In the genomic region with DNA sequence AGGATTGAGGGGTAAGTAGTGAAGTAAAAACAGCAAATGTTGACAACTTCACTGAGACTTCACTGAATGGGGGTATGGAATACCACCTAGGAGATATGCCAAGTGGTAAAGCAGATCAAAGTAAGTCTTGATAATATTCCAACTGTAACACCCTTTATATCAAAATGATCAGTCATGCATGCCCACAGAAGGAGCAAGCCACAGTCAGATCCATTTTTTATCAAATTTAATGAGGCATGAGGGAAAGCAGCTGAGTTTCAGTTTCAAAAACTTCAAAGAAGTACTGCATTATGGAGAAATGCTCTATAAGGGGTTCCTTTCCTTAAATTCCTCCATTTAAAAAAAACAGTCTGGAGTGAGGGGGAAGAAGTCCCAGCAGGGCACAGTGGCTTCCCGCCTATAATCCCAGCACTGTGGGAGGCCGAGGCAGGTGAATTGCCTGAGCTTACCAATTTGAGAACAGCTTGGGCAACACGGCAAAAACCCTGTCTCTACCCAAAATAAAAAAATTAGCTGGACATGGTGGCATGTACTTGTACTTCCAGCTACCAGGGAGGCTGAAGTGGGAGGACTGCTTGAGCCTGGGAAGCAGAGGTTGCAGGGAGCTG, we compare ENCODE assay signal across 14 cellular contexts. TPM values are rescaled to one million over a fixed set of nuclear protein-coding genes. Genes with fewer than 3 reads are reported as not detected.
DNase-seq lines count a peak whose midpoint lies in the region; FAIRE-seq and TF ChIP-seq lines count a peak whose summit lies in the region.
"Had no signal": no experiment of that assay in that cellular context is flagged by ENCODE, and none has a peak within 500 bp of the region (broad histone marks: within the 10 kb centered on the region; RNA-seq: fewer than 3 reads in every experiment).

No MANE protein-coding gene starts in this region.

- peak overlapping the region in 8 of 11 experiments; percentile 22 to 65 (median 40); a peak in 14 of 22 replicates for H3K4me2 ChIP-seq in BLaER1 treated with 17β-estradiol and CSF1 and Interleukin-3, amounts not matched to agents 10 nM and 100 nM
- no peak overlapping the region for H3K4me2 ChIP-seq in H9 (ENCODE audit: insufficient read depth, insufficient read length, low read length)

- peak overlapping the region in 2 of 3 experiments; percentile 37 to 83; a peak in 3 of 7 replicates for H3K27ac Mint-ChIP-seq in H9
- peak overlapping the region; percentile 10 for H3K27ac Mint-ChIP-seq in endothelial cell (ENCODE audit: unreplicated experiment)
- peak overlapping the region; percentile 1 for H3K27ac Mint-ChIP-seq in mesothelial cell of epicardium
- H3K27ac Mint-ChIP-seq: CD4-positive, alpha-beta T cell had no signal

- H3K9me3 ChIP-seq in BLaER1 treated with 17β-estradiol and CSF1 and Interleukin-3, amounts not matched to agents 10 nM and 100 nM (replicated peaks in 1 of 11): no peaks in the 10 kb centered on the region
- H3K9me3 ChIP-seq in H9 (ENCODE audit: control insufficient read depth, low read depth, low read length): no peaks in the 10 kb centered on the region
- H3K9me3 ChIP-seq: MG63, SJCRH30 had no signal

- H3K4me3 Mint-ChIP-seq in H9 (no peak overlapping the region), endothelial cell (ENCODE audit: unreplicated experiment) (peak overlapping the region; percentile 2), mesothelial cell of epicardium (no peak overlapping the region)
- H3K4me3 Mint-ChIP-seq: CD4-positive, alpha-beta T cell had no signal

- H3K36me3 Mint-ChIP-seq in H9 (ENCODE audit: insufficient read depth in 1 of 3, low read depth in 3 of 3): peaks cover 11 to 61% (median 55%) of the 10 kb centered on the region in 3 experiments; a peak in 6 of 7 replicates
- H3K36me3 Mint-ChIP-seq in endothelial cell (ENCODE audit: low read depth, unreplicated experiment): peaks cover 61% of the 10 kb centered on the region
- H3K36me3 Mint-ChIP-seq in mesothelial cell of epicardium: peaks cover 62% of the 10 kb centered on the region

- no peak overlapping the region for H2BK5ac ChIP-seq in H9 (ENCODE audit: insufficient read length, low read length)

- no peak overlapping the region for H3K18ac ChIP-seq in H9 (ENCODE audit: insufficient read length, low read depth, low read length)

- H3K27ac ChIP-seq in BLaER1 treated with 17β-estradiol and CSF1 and Interleukin-3, amounts not matched to agents 10 nM and 100 nM: no peak overlapping the region
- H3K27ac ChIP-seq in H9 (ENCODE audit: insufficient read length, low read depth, low read length): no peak overlapping the region
- H3K27ac ChIP-seq: RWPE1, SJCRH30 had no signal

- no peak overlapping the region for H2AFZ ChIP-seq in H9 (ENCODE audit: low read length)

- H3K4me3 ChIP-seq in BLaER1 treated with 17β-estradiol and CSF1 and Interleukin-3, amounts not matched to agents 10 nM and 100 nM: no peak overlapping the region
- H3K4me3 ChIP-seq: MG63, SJCRH30 had no signal

- H3K56ac ChIP-seq in H9 (ENCODE audit: insufficient read length, low read depth, low read length): no peak overlapping the region

- FAIRE-seq in GM12891 (lab: Jason Lieb, UNC): no peak

- H3K4me1 Mint-ChIP-seq in H9: peaks cover 38 to 41% of the 10 kb centered on the region in 2 experiments
- peaks cover 31% of the 10 kb centered on the region for H3K4me1 Mint-ChIP-seq in endothelial cell (ENCODE audit: unreplicated experiment)
- peaks cover 5% of the 10 kb centered on the region for H3K4me1 Mint-ChIP-seq in mesothelial cell of epicardium

- no peak overlapping the region for H3T11ph ChIP-seq in H9 (ENCODE audit: low read length)

- H4K8ac ChIP-seq in H9 (replicated peaks; ENCODE audit: insufficient read length, low read depth, low read length): no peak overlapping the region

- no peak for TF ChIP-seq POLR2A in GM12891 (IDR thresholded peaks at IDR 0.05; ENCODE audit: low read depth, low read length)

- H3K27me3 ChIP-seq in BLaER1 treated with 17β-estradiol and CSF1 and Interleukin-3, amounts not matched to agents 10 nM and 100 nM: peaks cover 46 to 71% (median 65%) of the 10 kb centered on the region in 11 experiments
- H3K27me3 ChIP-seq in H9 (ENCODE audit: insufficient read depth, low read length): no peaks in the 10 kb centered on the region
- H3K27me3 ChIP-seq: MG63, SJCRH30 had no signal

- H2BK15ac ChIP-seq in H9 (ENCODE audit: low read depth, low read length): no peak overlapping the region

- no CpG with 5 or more reads among the region's 3 CpGs for WGBS in H9 (ENCODE audit: extremely low coverage, insufficient read length, low lambda C conversion rate)

- H3K9ac ChIP-seq in BLaER1 treated with 17β-estradiol and CSF1 and Interleukin-3, amounts not matched to agents 10 nM and 100 nM: no peak overlapping the region
- no peak overlapping the region for H3K9ac ChIP-seq in H9 (ENCODE audit: extremely low read depth, insufficient read length, low read length)

- H2AK5ac ChIP-seq in H9 (ENCODE audit: insufficient read length, low read length): no peak overlapping the region

- no peak overlapping the region for H3K4ac ChIP-seq in H9 (ENCODE audit: low read depth, low read length)

- TF ChIP-seq CTCF in H9 (conservative IDR thresholded peaks at IDR 0.05): no peak
- no peak for TF ChIP-seq CTCF in endothelial cell (IDR thresholded peaks at IDR 0.05; ENCODE audit: unreplicated experiment)
- TF ChIP-seq CTCF in mesothelial cell of epicardium (IDR thresholded peaks at IDR 0.05; ENCODE audit: unreplicated experiment): no peak

- H2BK12ac ChIP-seq in H9 (ENCODE audit: insufficient read length, low read depth, low read length): no peak overlapping the region

- H3K9me3 Mint-ChIP-seq in H9: no peaks in the 10 kb centered on the region
- no peaks in the 10 kb centered on the region for H3K9me3 Mint-ChIP-seq in endothelial cell (ENCODE audit: unreplicated experiment)
- no peaks in the 10 kb centered on the region for H3K9me3 Mint-ChIP-seq in mesothelial cell of epicardium
- H3K9me3 Mint-ChIP-seq: CD4-positive, alpha-beta T cell had no signal

- H3K23me2 ChIP-seq in H9 (ENCODE audit: insufficient read length, low read depth, low read length, poor library complexity, severe bottlenecking): no peaks in the 10 kb centered on the region

- H4K20me1 ChIP-seq in BLaER1 treated with 17β-estradiol and CSF1 and Interleukin-3, amounts not matched to agents 10 nM and 100 nM: peaks cover 0 to 10% (median 0%) of the 10 kb centered on the region in 11 experiments; a peak in 4 of 22 replicates
- no peaks in the 10 kb centered on the region for H4K20me1 ChIP-seq in H9 (ENCODE audit: control insufficient read depth, insufficient read depth, insufficient read length)

- no peak overlapping the region for H2BK20ac ChIP-seq in H9 (ENCODE audit: low read depth, low read length, poor library complexity, severe bottlenecking)

- H3K36me3 ChIP-seq in BLaER1 treated with 17β-estradiol and CSF1 and Interleukin-3, amounts not matched to agents 10 nM and 100 nM: no peaks in the 10 kb centered on the region

- no peak overlapping the region for H3K23ac ChIP-seq in H9 (ENCODE audit: insufficient read length, low read depth, low read length)

- peaks cover 0 to 19% (median 14%) of the 10 kb centered on the region in 10 experiments; a peak in 12 of 20 replicates for H3K4me1 ChIP-seq in BLaER1 treated with 17β-estradiol and CSF1 and Interleukin-3, amounts not matched to agents 10 nM and 100 nM
- H3K4me1 ChIP-seq in H9 (ENCODE audit: insufficient read depth, low read length): no peaks in the 10 kb centered on the region; the same call in 1 of the 2 replicates
- H3K4me1 ChIP-seq: SJCRH30 had no signal

- no peak overlapping the region for H3K14ac ChIP-seq in H9 (ENCODE audit: insufficient read depth, low read length)

- peaks cover 7% of the 10 kb centered on the region for H3K79me1 ChIP-seq in H9 (ENCODE audit: insufficient read depth, low read depth, low read length, poor library complexity, severe bottlenecking)

- H4K5ac ChIP-seq in H9 (ENCODE audit: insufficient read length, low read depth, low read length): no peak overlapping the region

- no peak overlapping the region for H4K91ac ChIP-seq in H9 (ENCODE audit: insufficient read length, low read depth, low read length)

- DNase-seq in H9 (no peak), endothelial cell (ENCODE audit: low spot score) (no peak), mesothelial cell of epicardium (ENCODE audit: low spot score in 2 of 2, unreplicated experiment in 2 of 2) (no peak), dermis blood vessel endothelial cell (no peak), GM12891 (ENCODE audit: insufficient read length, low spot score) (no peak), NCI-H524 (lab: John Stamatoyannopoulos, UW) (no peak)
- DNase-seq: CD4-positive, alpha-beta T cell; HCEC 1CT; MG63; NCI-H1092; NCI-H1694; SJCRH30 had no signal

- no peak overlapping the region for H2BK120ac ChIP-seq in H9 (ENCODE audit: low read depth, low read length, poor library complexity, severe bottlenecking)

- H3K27me3 Mint-ChIP-seq in H9 (ENCODE audit: low read depth): no peaks in the 10 kb centered on the region
- H3K27me3 Mint-ChIP-seq in endothelial cell (ENCODE audit: unreplicated experiment): peaks cover 9% of the 10 kb centered on the region
- H3K27me3 Mint-ChIP-seq in mesothelial cell of epicardium (ENCODE audit: low read depth): no peaks in the 10 kb centered on the region

- no peaks in the 10 kb centered on the region for H3K79me2 ChIP-seq in H9 (ENCODE audit: insufficient read depth, low read length)

TF ChIP-seq in GM12891, 5 proteins besides CTCF, POLR2A, EP300 and RAD21:
- TF ChIP-seq SPI1 (IDR thresholded peaks at IDR 0.05; ENCODE audit: low read depth, low read length) (no peak), PAX5 (IDR thresholded peaks at IDR 0.05; ENCODE audit: insufficient read depth, low read length, severe bottlenecking) (no peak), TAF1 (IDR thresholded peaks at IDR 0.05; ENCODE audit: low read depth, low read length) (no peak), POU2F2 (IDR thresholded peaks at IDR 0.05; ENCODE audit: low read depth, low read length) (no peak), POLR2AphosphoS5 (IDR thresholded peaks at IDR 0.05; ENCODE audit: low read depth, low read length) (no peak)

RNA-seq across cellular contexts. Expression of a gene that starts 56.9 kb away (rescaled TPM):
- total RNA-seq in H9 (2021) (136 and 140 TPM in 2 replicates), endothelial cell (ENCODE audit: unreplicated experiment) (473 TPM), mesothelial cell of epicardium (147 to 159 TPM (median 154 TPM) in 3 replicates), dermis blood vessel endothelial cell (122 and 184 TPM in 2 replicates)
- polyA plus RNA-seq in GM12891 (2012; ENCODE audit: low read depth, missing spikeins): not detected
- total RNA-seq: CD4-positive, alpha-beta T cell had no signal

Comparison
In these comparisons a context has a peak if more than half of its experiments do, and no peak if none do; other contexts are left out.
1. H3K27ac Mint-ChIP-seq: peak in every context shown above with its lines; median percentile 60 in H9; 10 in endothelial cell; 1 in mesothelial cell of epicardium.